8 cellular contexts compared by ENCODE assay signal in genomic region chr10:73886085-73886529, GRCh38. TPM values are rescaled to one million over a fixed set of nuclear protein-coding genes. Genes with fewer than 3 reads are reported as not detected.
DNase-seq lines count a peak whose midpoint lies in the region; ATAC-seq and TF ChIP-seq lines count a peak whose summit lies in the region.

No MANE protein-coding gene starts in this region.

- H3F3A ChIP-seq in MM.1S (ENCODE audit: insufficient read depth, low read length), result no peaks in the 10 kb centered on the region

- DNase-seq in COLO829 (ENCODE audit: low spot score) (peak; percentile 58), MM.1S (peak; percentile 52), T-helper 22 cell (ENCODE audit: low read depth) (peak; percentile 29), astrocyte of the cerebellum (ENCODE audit: low read depth) (peak; percentile 67), hepatocyte (ENCODE audit: low spot score) (peak; percentile 88), gastrocnemius medialis (peak; percentile 61 to 74)

- H3K27ac ChIP-seq in MM.1S (ENCODE audit: low read length) (no peak overlapping the region), hepatocyte (peak overlapping the region; percentile 89), gastrocnemius medialis (peak overlapping the region; percentile 68 to 92 (median 85))

- H3K9me2 ChIP-seq in MM.1S (replicated peaks; ENCODE audit: insufficient read depth, low read length) (no peaks in the 10 kb centered on the region), hepatocyte (replicated peaks; ENCODE audit: insufficient read depth) (no peaks in the 10 kb centered on the region)

- H3K4me3 ChIP-seq in MM.1S (ENCODE audit: low read length), result no peak overlapping the region
- H3K4me3 ChIP-seq in astrocyte of the cerebellum (ENCODE audit: low read depth, low read length), result no peak overlapping the region
- H3K4me3 ChIP-seq in hepatocyte, result no peak overlapping the region
- H3K4me3 ChIP-seq in gastrocnemius medialis, result no peak overlapping the region

- intact Hi-C loops in gastrocnemius medialis (cut with DNase I; ENCODE audit: low total_unique reads), result loop anchor here (1.0 to 5.0 kb wide), 5 partner anchors 54 to 195 kb away; partner anchors contain the start of gene VCL

- H3K4me1 ChIP-seq in MM.1S (ENCODE audit: low read length) (0 out of 2 replicates have a peak, but pooled peaks cover 5% of the 10 kb centered on the region), hepatocyte (ENCODE audit: insufficient read depth) (peaks cover 30% of the 10 kb centered on the region), gastrocnemius medialis (peaks cover 30 to 35% of the 10 kb centered on the region in 2 donors)

- no peaks in the 10 kb centered on the region for H3K36me3 ChIP-seq in MM.1S (replicated peaks; ENCODE audit: insufficient read depth, low read length)
- no peaks in the 10 kb centered on the region for H3K36me3 ChIP-seq in hepatocyte (replicated peaks; ENCODE audit: insufficient read depth, low read depth)
- no peaks in the 10 kb centered on the region for H3K36me3 ChIP-seq in gastrocnemius medialis

- TF ChIP-seq POLR2A in gastrocnemius medialis (IDR thresholded peaks at IDR 0.05), result no peak

- H2AFZ ChIP-seq in MM.1S (ENCODE audit: low read length), result no peak overlapping the region
- H2AFZ ChIP-seq in hepatocyte, result no peak overlapping the region

- ATAC-seq in GM21390 (IDR thresholded peaks at IDR 0.05; ENCODE audit: unreplicated experiment) (peak; percentile 71), gastrocnemius medialis (peak; percentile 66 to 75), GM21737 (IDR thresholded peaks at IDR 0.05; ENCODE audit: unreplicated experiment) (no peak)

- no peaks in the 10 kb centered on the region for H3K27me3 ChIP-seq in MM.1S (replicated peaks; ENCODE audit: insufficient read depth, low read length)
- H3K27me3 ChIP-seq in hepatocyte, result no peaks in the 10 kb centered on the region
- H3K27me3 ChIP-seq in gastrocnemius medialis, result no peaks in the 10 kb centered on the region

- H3K4me2 ChIP-seq in MM.1S (ENCODE audit: low read depth, low read length), result no peak overlapping the region
- H3K4me2 ChIP-seq in hepatocyte, result no peak overlapping the region

- in situ Hi-C loops in astrocyte of the cerebellum (cut with HindIII; ENCODE audit: low sequenced_read_pairs), result loop anchor here (25.0 kb wide), 2 partner anchors 226 to 326 kb away; no protein-coding TSS in a partner anchor
- in situ Hi-C loops in gastrocnemius medialis (cut with MboI; ENCODE audit: low sequenced_read_pairs in 4 of 4), result loop anchor here (5.0 to 10.0 kb wide), 5 partner anchors 51 to 199 kb away; no protein-coding TSS in a partner anchor

- H4K20me1 ChIP-seq in MM.1S (ENCODE audit: insufficient read depth, low read length) (no peaks in the 10 kb centered on the region), hepatocyte (ENCODE audit: insufficient read depth, poor library complexity, severe bottlenecking) (no peaks in the 10 kb centered on the region)

- H3K9me3 ChIP-seq in MM.1S (replicated peaks; ENCODE audit: insufficient read depth, low read length) (no peaks in the 10 kb centered on the region), hepatocyte (ENCODE audit: low read depth) (no peaks in the 10 kb centered on the region), gastrocnemius medialis (no peaks in the 10 kb centered on the region)

- H3K79me2 ChIP-seq in MM.1S (ENCODE audit: low read length), result no peaks in the 10 kb centered on the region
- no peaks in the 10 kb centered on the region for H3K79me2 ChIP-seq in hepatocyte

- TF ChIP-seq CTCF in MM.1S (IDR thresholded peaks at IDR 0.05; ENCODE audit: low read length) (peak; percentile 85), astrocyte of the cerebellum (IDR thresholded peaks at IDR 0.05; ENCODE audit: low read depth, low read length, missing control alignments) (peak; percentile 82), hepatocyte (IDR thresholded peaks at IDR 0.05; ENCODE audit: poor library complexity) (peak; percentile 88), gastrocnemius medialis (IDR thresholded peaks at IDR 0.05 in 4 of 5, conservative IDR thresholded peaks at IDR 0.05 in 1 of 5) (peak; percentile 86 to 92 (median 88))

- 9% methylated on average over 5 of the region's 5 CpGs for WGBS in hepatocyte (ENCODE audit: low lambda C conversion rate, missing lambda C conversion rate)

- no peak overlapping the region for H3K9ac ChIP-seq in MM.1S (ENCODE audit: low read length)

RNA-seq across cellular contexts. Expression of gene CAMK2G, which starts 11.8 kb away (rescaled TPM):
- total RNA-seq in hepatocyte (22.5 and 25.0 TPM in 2 replicates), gastrocnemius medialis (10 to 100 TPM; 48.6 to 67.5 (median 51.7) TPM)
- 5.2 and 5.9 TPM in 2 replicates for polyA plus RNA-seq in hepatocyte

RNA-seq across cellular contexts. Expression of gene PLAU, which starts 24.8 kb away (rescaled TPM):
- 2.8 and 5.2 TPM in 2 replicates for total RNA-seq in hepatocyte
- polyA plus RNA-seq in hepatocyte, result 10.4 and 11.1 TPM in 2 replicates
- 1 to 10 TPM in 3 of 4 donors, under 1 TPM in 1; 0.83 to 5.0 (median 2.3) TPM for total RNA-seq in gastrocnemius medialis

Comparison
In these comparisons a context has a peak if more than half of its experiments do, and no peak if none do; other contexts are left out.
1. DNase-seq: peak in every context shown above with its lines; median percentile 88 in hepatocyte; 68 in gastrocnemius medialis; 67 in astrocyte of the cerebellum; 58 in COLO829; 52 in MM.1S; 29 in T-helper 22 cell.